In the genomic region with DNA sequence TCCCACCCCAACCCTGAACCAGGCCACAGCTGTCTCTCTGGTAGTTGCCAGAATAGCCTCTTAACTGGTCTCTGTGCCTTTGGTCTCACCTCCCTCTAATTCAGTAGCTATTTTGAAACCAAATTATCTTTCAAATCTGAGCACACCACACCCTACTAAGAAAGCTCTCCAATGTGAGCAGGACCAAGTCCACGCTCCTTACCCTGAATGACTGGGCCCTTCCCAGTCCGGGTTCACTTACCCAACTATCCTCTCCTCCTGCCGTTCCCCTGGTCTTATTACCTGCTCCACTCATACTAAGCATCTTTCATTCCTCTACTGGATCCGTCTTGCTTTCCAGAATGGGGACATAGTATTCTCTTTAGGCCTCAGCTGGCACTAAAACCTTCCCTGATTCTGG, we compare ENCODE assay signal across 20 cellular contexts.
"Had no signal": no experiment of that assay in that cellular context is flagged by ENCODE, and none has a peak within 500 bp of the region (broad histone marks: within the 10 kb centered on the region; RNA-seq: fewer than 3 reads in every experiment).

No MANE protein-coding gene starts in this region.

- H3K4me3 Mint-ChIP-seq: activated CD4-positive, alpha-beta memory T cell treated with anti-CD3 and anti-CD28 coated beads, Interleukin-2, amount 10 ng/mL, durations not matched to agents 7 days and 5 days; activated CD8-positive, alpha-beta memory T cell treated with anti-CD3 and anti-CD28 coated beads, Interleukin-2, amount 10 ng/mL, durations not matched to agents 7 days and 5 days; nephron; WTC11 had no signal

- ATAC-seq: activated CD8-positive, alpha-beta memory T cell treated with anti-CD3 and anti-CD28 coated beads, Interleukin-2, amount 10 ng/mL, durations not matched to agents 7 days and 5 days; foreskin keratinocyte; left cardiac atrium; lower lobe of right lung; WTC11 had no signal

- H3K9me3 Mint-ChIP-seq: activated CD4-positive, alpha-beta memory T cell treated with anti-CD3 and anti-CD28 coated beads, Interleukin-2, amount 10 ng/mL, durations not matched to agents 7 days and 5 days; nephron had no signal

- H3K36me3 Mint-ChIP-seq: WTC11 had no signal

- H3K4me1 Mint-ChIP-seq: activated CD8-positive, alpha-beta memory T cell treated with anti-CD3 and anti-CD28 coated beads, Interleukin-2, amount 10 ng/mL, durations not matched to agents 7 days and 5 days had no signal

- H3K27me3 ChIP-seq: foreskin keratinocyte, sigmoid colon, tibial nerve, uterus had no signal

- H3K36me3 ChIP-seq: lower lobe of right lung, sigmoid colon, uterus had no signal

- DNase-seq: activated CD4-positive, alpha-beta memory T cell treated with anti-CD3 and anti-CD28 coated beads, Interleukin-2, amount 10 ng/mL, durations not matched to agents 7 days and 5 days; activated CD4-positive, alpha-beta T cell treated with anti-CD3 and anti-CD28 coated beads for 4 hours; activated CD8-positive, alpha-beta memory T cell treated with anti-CD3 and anti-CD28 coated beads, Interleukin-2, amount 10 ng/mL, durations not matched to agents 7 days and 5 days; activated effector memory CD4-positive, alpha-beta T cell treated with Interleukin-2 at 50 U/mL for 16 hours; activated naive CD4-positive, alpha-beta T cell treated with anti-CD3 and anti-CD28 coated beads, Interleukin-2, amount 50 U/mL, for 16 hours; activated T-cell treated with anti-CD3 and anti-CD28 coated beads, Interleukin-2, amount 50 U/mL, for 1 hour; foreskin keratinocyte; glutamatergic neuron; hippocampal formation; left cardiac atrium; lower lobe of right lung; sigmoid colon; stimulated activated CD4-positive, alpha-beta T cell treated with anti-CD3 and anti-CD28 coated beads, Interleukin-12 subunit alpha, Interleukin-12 subunit beta, amount 100 ng/mL, for 4 hours; stimulated activated CD4-positive, alpha-beta T cell treated with anti-CD3 and anti-CD28 coated beads, Interleukin-1b, Interleukin-23, amount 100 ng/mL, for 48 hours; stimulated activated CD8-positive, alpha-beta memory T cell treated with anti-CD3 and anti-CD28 coated beads, Interleukin-4, amount 100 ng/mL, for 48 hours; stimulated activated naive CD4-positive, alpha-beta T cell treated with Interleukin-2 at 50 U/mL for 16 hours; uterus had no signal

- H3K27ac ChIP-seq: foreskin keratinocyte, lower lobe of right lung, sigmoid colon, tibial nerve, uterus had no signal

- H3K27me3 Mint-ChIP-seq: activated CD4-positive, alpha-beta memory T cell treated with anti-CD3 and anti-CD28 coated beads, Interleukin-2, amount 10 ng/mL, durations not matched to agents 7 days and 5 days; activated CD8-positive, alpha-beta memory T cell treated with anti-CD3 and anti-CD28 coated beads, Interleukin-2, amount 10 ng/mL, durations not matched to agents 7 days and 5 days had no signal

- H3K9me3 ChIP-seq: lower lobe of right lung, sigmoid colon, tibial nerve, uterus had no signal

- H3K27ac Mint-ChIP-seq: activated CD4-positive, alpha-beta memory T cell treated with anti-CD3 and anti-CD28 coated beads, Interleukin-2, amount 10 ng/mL, durations not matched to agents 7 days and 5 days; activated CD8-positive, alpha-beta memory T cell treated with anti-CD3 and anti-CD28 coated beads, Interleukin-2, amount 10 ng/mL, durations not matched to agents 7 days and 5 days; nephron; WTC11 had no signal

- H3K4me3 ChIP-seq: lower lobe of right lung, sigmoid colon, tibial nerve, uterus had no signal

- H3K4me1 ChIP-seq: lower lobe of right lung, sigmoid colon, uterus had no signal
